ENCODE assay signal across 29 cellular contexts in genomic region chr22:47808886-47809620, GRCh38.
"Had no signal": no experiment of that assay in that cellular context is flagged by ENCODE, and none has a peak within 500 bp of the region (broad histone marks: within the 10 kb centered on the region; RNA-seq: fewer than 3 reads in every experiment).

No MANE protein-coding gene starts in this region.

- H3K4me1 ChIP-seq: ascending aorta, body of pancreas had no signal

- DNase-seq: activated B cell treated with CpG ODN at 0.5 μM for 24 hours; activated CD4-positive, alpha-beta T cell treated with anti-CD3 and anti-CD28 coated beads for 1 hour; activated CD4-positive, alpha-beta T cell treated with anti-CD3 and anti-CD28 coated beads, Interleukin-2, amount 10 ng/mL, durations not matched to agents 24 days and 14 days; activated CD4-positive, alpha-beta T cell treated with anti-CD3 and anti-CD28 coated beads, Interleukin-2, amount 50 U/mL, for 48 hours; activated effector memory CD4-positive, alpha-beta T cell treated with anti-CD3 and anti-CD28 coated beads, Interleukin-2, amount 50 U/mL, for 16 hours; activated naive CD4-positive, alpha-beta T cell treated with Interleukin-2 at 50 U/mL for 16 hours; activated naive CD8-positive, alpha-beta T cell treated with anti-CD3 and anti-CD28 coated beads, Interleukin-2, amount 50 U/mL, for 24 hours; activated T-cell treated with anti-CD3 and anti-CD28 coated beads, Interleukin-2, amount 50 U/mL, for 24 hours; amniotic stem cell; body of pancreas; MG63; MV-4-11; NCI-H1092 treated with DMSO at 0.1 percent for 48 hours; NCI-H1417 treated with DMSO at 0.1 percent for 48 hours; NCI-H1694; NCI-H2029; NCI-H2107; NCI-H2171 treated with DMSO at 0.1 percent for 48 hours; NCI-H226; NCI-H510A; NCI-H526 treated with DMSO at 0.1 percent for 48 hours; NCI-H82; OCI-M1; RPMI8226; T-cell; T1000 had no signal

- H3K27ac ChIP-seq: ascending aorta, body of pancreas, SK-N-MC had no signal

- H3K9me3 ChIP-seq: ascending aorta, body of pancreas, MG63 had no signal

- FAIRE-seq: TTC549 had no signal

- H3K4me3 ChIP-seq: ascending aorta, body of pancreas, MG63, SK-N-MC had no signal

- H3K27me3 ChIP-seq: ascending aorta, body of pancreas, MG63 had no signal

- H3K36me3 ChIP-seq: ascending aorta, MG63 had no signal
